In the genomic region with DNA sequence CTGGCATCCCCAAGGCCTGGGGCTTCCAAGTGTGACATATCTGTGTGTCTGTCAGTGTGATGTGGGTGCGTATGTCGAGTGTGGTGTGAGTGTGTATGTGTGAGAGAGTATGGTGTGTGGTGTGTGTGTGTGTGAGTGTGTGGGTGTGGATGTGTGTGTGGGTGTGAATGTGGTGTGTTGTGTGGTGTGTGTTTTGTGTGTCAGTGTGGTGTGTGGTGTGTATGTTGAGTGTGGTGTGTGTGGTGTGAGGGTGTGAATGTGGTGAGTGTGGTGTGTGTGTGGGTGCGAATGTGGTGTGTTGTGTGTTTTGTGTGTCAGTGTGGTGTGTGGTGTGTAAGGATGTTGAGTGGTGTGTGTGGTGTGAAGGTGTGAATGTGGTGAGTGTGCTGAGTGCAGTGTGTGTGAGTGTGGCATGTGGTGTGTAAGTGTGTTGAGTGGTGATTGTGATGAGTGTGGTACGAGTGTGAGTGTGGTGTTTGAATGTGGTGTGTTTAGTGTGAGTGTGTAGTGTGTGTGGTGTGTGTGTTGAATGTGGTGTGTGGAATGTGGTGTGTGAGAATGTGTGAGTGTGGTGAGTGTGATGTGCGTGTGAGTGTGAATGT, we compare ENCODE assay signal across 1 cellular context.
TF ChIP-seq lines count a peak whose summit lies in the region.

No MANE protein-coding gene starts in this region.

TF ChIP-seq in HEK293, 187 proteins besides CTCF, POLR2A, EP300 and RAD21 (continued from another document and continues in another):
- TF ChIP-seq ZBTB17 (tag by site-specific recombination; IDR thresholded peaks at IDR 0.05) (no peak), ZNF530 (tag by site-specific recombination; IDR thresholded peaks at IDR 0.05; ENCODE audit: low read depth) (no peak), TRIM28 (IDR thresholded peaks at IDR 0.05; ENCODE audit: borderline replicate concordance, low read length) (no peak), SP2 (tag by site-specific recombination; IDR thresholded peaks at IDR 0.05) (no peak), GLIS2 (tag by site-specific recombination; IDR thresholded peaks at IDR 0.05) (no peak), ZNF174 (tag by site-specific recombination; IDR thresholded peaks at IDR 0.05) (no peak), ZNF248 (tag by site-specific recombination; IDR thresholded peaks at IDR 0.05) (peak; percentile 25; the same call in 1 of the 2 replicates), ZNF658 (tag by site-specific recombination; IDR thresholded peaks at IDR 0.05) (0 out of 2 replicates have a peak, but pooled peaks have one; percentile 18), ZNF132 (tag by site-specific recombination; IDR thresholded peaks at IDR 0.05; ENCODE audit: borderline replicate concordance) (no peak), KLF9 (tag by site-specific recombination; IDR thresholded peaks at IDR 0.05; ENCODE audit: low read depth) (no peak), ZNF48 (tag by site-specific recombination; IDR thresholded peaks at IDR 0.05) (no peak), ZBTB49 (tag by site-specific recombination; IDR thresholded peaks at IDR 0.05; ENCODE audit: low read depth) (no peak), ZNF133 (tag by site-specific recombination; IDR thresholded peaks at IDR 0.05) (no peak), ZNF404 (tag by site-specific recombination; IDR thresholded peaks at IDR 0.05) (no peak), ZNF521 (tag by site-specific recombination; IDR thresholded peaks at IDR 0.05) (no peak), ZFHX2 (tag by site-specific recombination; conservative IDR thresholded peaks at IDR 0.05) (peak; percentile 71), ZNF266 (tag by site-specific recombination; IDR thresholded peaks at IDR 0.05; ENCODE audit: low read depth) (0 out of 2 replicates have a peak, but pooled peaks have one; percentile 18), ZNF335 (tag by site-specific recombination; conservative IDR thresholded peaks at IDR 0.05) (no peak), EGR2 (tag by site-specific recombination; IDR thresholded peaks at IDR 0.05; ENCODE audit: low read depth) (peak; percentile 80), ZNF623 (tag by site-specific recombination; IDR thresholded peaks at IDR 0.05) (no peak), INSM2 (tag by site-specific recombination; IDR thresholded peaks at IDR 0.05) (no peak), ZNF292 (tag by site-specific recombination; IDR thresholded peaks at IDR 0.05; ENCODE audit: borderline replicate concordance, low read depth) (no peak), ZNF211 (tag by site-specific recombination; IDR thresholded peaks at IDR 0.05; ENCODE audit: low read depth) (no peak), ZNF311 (tag by site-specific recombination; IDR thresholded peaks at IDR 0.05; ENCODE audit: borderline replicate concordance) (peak; percentile 47; the same call in 1 of the 2 replicates), ZSCAN30 (tag by site-specific recombination; IDR thresholded peaks at IDR 0.05) (no peak), MEIS1 (CRISPR knock-in tag; IDR thresholded peaks at IDR 0.05; ENCODE audit: borderline replicate concordance) (no peak), KLF7 (tag by site-specific recombination; IDR thresholded peaks at IDR 0.05; ENCODE audit: borderline replicate concordance) (no peak), ZNF529 (tag by site-specific recombination; IDR thresholded peaks at IDR 0.05; ENCODE audit: insufficient replicate concordance) (no peak), ZNF433 (tag by site-specific recombination; IDR thresholded peaks at IDR 0.05; ENCODE audit: low read depth) (no peak), ZFP37 (tag by site-specific recombination; IDR thresholded peaks at IDR 0.05) (no peak), ZNF707 (tag by site-specific recombination; IDR thresholded peaks at IDR 0.05) (0 out of 2 replicates have a peak, but pooled peaks have one; percentile 44), ZNF544 (tag by site-specific recombination; IDR thresholded peaks at IDR 0.05) (no peak), ZNF274 (IDR thresholded peaks at IDR 0.05; ENCODE audit: low read length) (no peak), ZNF274 (tag by site-specific recombination; IDR thresholded peaks at IDR 0.05; ENCODE audit: borderline replicate concordance) (0 out of 2 replicates have a peak, but pooled peaks have one; percentile 24), YY2 (tag by site-specific recombination; IDR thresholded peaks at IDR 0.05) (no peak), ZNF18 (tag by site-specific recombination; IDR thresholded peaks at IDR 0.05) (peak; percentile 92), ZNF426 (tag by site-specific recombination; IDR thresholded peaks at IDR 0.05) (no peak)
- TF ChIP-seq, protein P1, sequence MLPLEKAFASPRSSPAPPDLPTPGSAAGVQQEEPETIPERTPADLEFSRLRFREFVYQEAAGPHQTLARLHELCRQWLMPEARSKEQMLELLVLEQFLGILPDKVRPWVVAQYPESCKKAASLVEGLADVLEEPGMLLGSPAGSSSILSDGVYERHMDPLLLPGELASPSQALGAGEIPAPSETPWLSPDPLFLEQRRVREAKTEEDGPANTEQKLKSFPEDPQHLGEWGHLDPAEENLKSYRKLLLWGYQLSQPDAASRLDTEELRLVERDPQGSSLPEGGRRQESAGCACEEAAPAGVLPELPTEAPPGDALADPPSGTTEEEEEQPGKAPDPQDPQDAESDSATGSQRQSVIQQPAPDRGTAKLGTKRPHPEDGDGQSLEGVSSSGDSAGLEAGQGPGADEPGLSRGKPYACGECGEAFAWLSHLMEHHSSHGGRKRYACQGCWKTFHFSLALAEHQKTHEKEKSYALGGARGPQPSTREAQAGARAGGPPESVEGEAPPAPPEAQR (tag by site-specific recombination; IDR thresholded peaks at IDR 0.05) = no peak; the same call in 1 of the 2 replicates
- TF ChIP-seq, protein P2, sequence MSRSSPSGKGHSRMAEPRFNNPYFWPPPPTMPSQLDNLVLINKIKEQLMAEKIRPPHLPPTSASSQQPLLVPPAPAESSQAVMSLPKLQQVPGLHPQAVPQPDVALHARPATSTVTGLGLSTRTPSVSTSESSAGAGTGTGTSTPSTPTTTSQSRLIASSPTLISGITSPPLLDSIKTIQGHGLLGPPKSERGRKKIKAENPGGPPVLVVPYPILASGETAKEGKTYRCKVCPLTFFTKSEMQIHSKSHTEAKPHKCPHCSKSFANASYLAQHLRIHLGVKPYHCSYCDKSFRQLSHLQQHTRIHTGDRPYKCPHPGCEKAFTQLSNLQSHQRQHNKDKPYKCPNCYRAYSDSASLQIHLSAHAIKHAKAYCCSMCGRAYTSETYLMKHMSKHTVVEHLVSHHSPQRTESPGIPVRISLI (tag by site-specific recombination; IDR thresholded peaks at IDR 0.05) = no peak
- TF ChIP-seq, protein P3, sequence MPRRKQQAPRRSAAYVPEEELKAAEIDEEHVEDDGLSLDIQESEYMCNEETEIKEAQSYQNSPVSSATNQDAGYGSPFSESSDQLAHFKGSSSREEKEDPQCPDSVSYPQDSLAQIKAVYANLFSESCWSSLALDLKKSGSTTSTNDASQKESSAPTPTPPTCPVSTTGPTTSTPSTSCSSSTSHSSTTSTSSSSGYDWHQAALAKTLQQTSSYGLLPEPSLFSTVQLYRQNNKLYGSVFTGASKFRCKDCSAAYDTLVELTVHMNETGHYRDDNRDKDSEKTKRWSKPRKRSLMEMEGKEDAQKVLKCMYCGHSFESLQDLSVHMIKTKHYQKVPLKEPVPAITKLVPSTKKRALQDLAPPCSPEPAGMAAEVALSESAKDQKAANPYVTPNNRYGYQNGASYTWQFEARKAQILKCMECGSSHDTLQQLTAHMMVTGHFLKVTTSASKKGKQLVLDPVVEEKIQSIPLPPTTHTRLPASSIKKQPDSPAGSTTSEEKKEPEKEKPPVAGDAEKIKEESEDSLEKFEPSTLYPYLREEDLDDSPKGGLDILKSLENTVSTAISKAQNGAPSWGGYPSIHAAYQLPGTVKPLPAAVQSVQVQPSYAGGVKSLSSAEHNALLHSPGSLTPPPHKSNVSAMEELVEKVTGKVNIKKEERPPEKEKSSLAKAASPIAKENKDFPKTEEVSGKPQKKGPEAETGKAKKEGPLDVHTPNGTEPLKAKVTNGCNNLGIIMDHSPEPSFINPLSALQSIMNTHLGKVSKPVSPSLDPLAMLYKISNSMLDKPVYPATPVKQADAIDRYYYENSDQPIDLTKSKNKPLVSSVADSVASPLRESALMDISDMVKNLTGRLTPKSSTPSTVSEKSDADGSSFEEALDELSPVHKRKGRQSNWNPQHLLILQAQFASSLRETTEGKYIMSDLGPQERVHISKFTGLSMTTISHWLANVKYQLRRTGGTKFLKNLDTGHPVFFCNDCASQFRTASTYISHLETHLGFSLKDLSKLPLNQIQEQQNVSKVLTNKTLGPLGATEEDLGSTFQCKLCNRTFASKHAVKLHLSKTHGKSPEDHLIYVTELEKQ (tag by site-specific recombination; IDR thresholded peaks at IDR 0.05; ENCODE audit: borderline replicate concordance) = no peak
- TF ChIP-seq, protein P4, sequence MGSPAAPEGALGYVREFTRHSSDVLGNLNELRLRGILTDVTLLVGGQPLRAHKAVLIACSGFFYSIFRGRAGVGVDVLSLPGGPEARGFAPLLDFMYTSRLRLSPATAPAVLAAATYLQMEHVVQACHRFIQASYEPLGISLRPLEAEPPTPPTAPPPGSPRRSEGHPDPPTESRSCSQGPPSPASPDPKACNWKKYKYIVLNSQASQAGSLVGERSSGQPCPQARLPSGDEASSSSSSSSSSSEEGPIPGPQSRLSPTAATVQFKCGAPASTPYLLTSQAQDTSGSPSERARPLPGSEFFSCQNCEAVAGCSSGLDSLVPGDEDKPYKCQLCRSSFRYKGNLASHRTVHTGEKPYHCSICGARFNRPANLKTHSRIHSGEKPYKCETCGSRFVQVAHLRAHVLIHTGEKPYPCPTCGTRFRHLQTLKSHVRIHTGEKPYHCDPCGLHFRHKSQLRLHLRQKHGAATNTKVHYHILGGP (tag by site-specific recombination; IDR thresholded peaks at IDR 0.05) = no peak
- TF ChIP-seq, protein P5, sequence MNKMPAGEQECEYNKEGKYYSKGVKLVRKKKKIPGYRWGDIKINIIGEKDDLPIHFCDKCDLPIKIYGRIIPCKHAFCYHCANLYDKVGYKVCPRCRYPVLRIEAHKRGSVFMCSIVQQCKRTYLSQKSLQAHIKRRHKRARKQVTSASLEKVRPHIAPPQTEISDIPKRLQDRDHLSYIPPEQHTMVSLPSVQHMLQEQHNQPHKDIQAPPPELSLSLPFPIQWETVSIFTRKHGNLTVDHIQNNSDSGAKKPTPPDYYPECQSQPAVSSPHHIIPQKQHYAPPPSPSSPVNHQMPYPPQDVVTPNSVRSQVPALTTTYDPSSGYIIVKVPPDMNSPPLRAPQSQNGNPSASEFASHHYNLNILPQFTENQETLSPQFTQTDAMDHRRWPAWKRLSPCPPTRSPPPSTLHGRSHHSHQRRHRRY (tag by site-specific recombination; IDR thresholded peaks at IDR 0.05) = no peak
- TF ChIP-seq, protein P6, sequence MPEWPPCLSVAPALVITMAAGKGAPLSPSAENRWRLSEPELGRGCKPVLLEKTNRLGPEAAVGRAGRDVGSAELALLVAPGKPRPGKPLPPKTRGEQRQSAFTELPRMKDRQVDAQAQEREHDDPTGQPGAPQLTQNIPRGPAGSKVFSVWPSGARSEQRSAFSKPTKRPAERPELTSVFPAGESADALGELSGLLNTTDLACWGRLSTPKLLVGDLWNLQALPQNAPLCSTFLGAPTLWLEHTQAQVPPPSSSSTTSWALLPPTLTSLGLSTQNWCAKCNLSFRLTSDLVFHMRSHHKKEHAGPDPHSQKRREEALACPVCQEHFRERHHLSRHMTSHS (tag by site-specific recombination; IDR thresholded peaks at IDR 0.05) = no peak
